Comparison of ENCODE assay signal across 1 cellular context in genomic region chr1:153494976-153495535, GRCh38.
TF ChIP-seq lines count a peak whose summit lies in the region.

No MANE protein-coding gene starts in this region.

TF ChIP-seq in K562, 482 proteins besides CTCF, POLR2A, EP300 and RAD21 (continued from another document):
- TF ChIP-seq RERE (CRISPR knock-in tag; IDR thresholded peaks at IDR 0.05; ENCODE audit: borderline replicate concordance) (no peak), LARP7 (IDR thresholded peaks at IDR 0.05) (no peak), ZNF75A (CRISPR knock-in tag; IDR thresholded peaks at IDR 0.05) (no peak), RUNX1 (IDR thresholded peaks at IDR 0.05; ENCODE audit: low read depth) (no peak), ZNF165 (CRISPR knock-in tag; IDR thresholded peaks at IDR 0.05; ENCODE audit: borderline replicate concordance) (no peak), HMG20A (CRISPR knock-in tag; conservative IDR thresholded peaks at IDR 0.05) (no peak), ZZZ3 (IDR thresholded peaks at IDR 0.05) (no peak), JUND (IDR thresholded peaks at IDR 0.05; ENCODE audit: borderline replicate concordance, low read depth, low read length) (0 out of 2 replicates have a peak, but pooled peaks have one; percentile 37), JUND (tag; IDR thresholded peaks at IDR 0.05; ENCODE audit: borderline replicate concordance, low read depth, low read length) (no peak), ATF7 (IDR thresholded peaks at IDR 0.05) (peak; percentile 46; the same call in 1 of the 2 replicates), NFYB (IDR thresholded peaks at IDR 0.05; ENCODE audit: extremely low read depth, insufficient read length) (no peak), ZBTB17 (CRISPR knock-in tag; IDR thresholded peaks at IDR 0.05) (no peak), DMBX1 (CRISPR knock-in tag; IDR thresholded peaks at IDR 0.05; ENCODE audit: borderline replicate concordance) (no peak), HBP1 (CRISPR knock-in tag; IDR thresholded peaks at IDR 0.05) (peak; percentile 61; the same call in 1 of the 2 replicates), CREBBP (IDR thresholded peaks at IDR 0.05; ENCODE audit: low read depth, low read length) (no peak), SMARCA5 (IDR thresholded peaks at IDR 0.05) (no peak), OTX1 (CRISPR knock-in tag; IDR thresholded peaks at IDR 0.05) (no peak), KAT2B (IDR thresholded peaks at IDR 0.05; ENCODE audit: low read depth, low read length) (no peak), NR1H2 (CRISPR knock-in tag; IDR thresholded peaks at IDR 0.05) (no peak), RBM25 (IDR thresholded peaks at IDR 0.05; ENCODE audit: low read depth, low read length, severe bottlenecking) (no peak), SAFB (IDR thresholded peaks at IDR 0.05; ENCODE audit: borderline replicate concordance, low read depth, low read length) (no peak), MGA (IDR thresholded peaks at IDR 0.05) (no peak), DACH1 (IDR thresholded peaks at IDR 0.05; ENCODE audit: partially characterized antibody) (no peak), DDX20 (tag; IDR thresholded peaks at IDR 0.05; ENCODE audit: low read depth) (no peak), LCOR (CRISPR knock-in tag; IDR thresholded peaks at IDR 0.05) (no peak), GATAD2A (IDR thresholded peaks at IDR 0.05) (peak; percentile 32; the same call in 1 of the 2 replicates), SOX6 (IDR thresholded peaks at IDR 0.05) (no peak), HIVEP1 (CRISPR knock-in tag; IDR thresholded peaks at IDR 0.05) (no peak), XRCC4 (IDR thresholded peaks at IDR 0.05; ENCODE audit: extremely low read depth, insufficient read depth, insufficient read length) (no peak)
- TF ChIP-seq, protein P1, sequence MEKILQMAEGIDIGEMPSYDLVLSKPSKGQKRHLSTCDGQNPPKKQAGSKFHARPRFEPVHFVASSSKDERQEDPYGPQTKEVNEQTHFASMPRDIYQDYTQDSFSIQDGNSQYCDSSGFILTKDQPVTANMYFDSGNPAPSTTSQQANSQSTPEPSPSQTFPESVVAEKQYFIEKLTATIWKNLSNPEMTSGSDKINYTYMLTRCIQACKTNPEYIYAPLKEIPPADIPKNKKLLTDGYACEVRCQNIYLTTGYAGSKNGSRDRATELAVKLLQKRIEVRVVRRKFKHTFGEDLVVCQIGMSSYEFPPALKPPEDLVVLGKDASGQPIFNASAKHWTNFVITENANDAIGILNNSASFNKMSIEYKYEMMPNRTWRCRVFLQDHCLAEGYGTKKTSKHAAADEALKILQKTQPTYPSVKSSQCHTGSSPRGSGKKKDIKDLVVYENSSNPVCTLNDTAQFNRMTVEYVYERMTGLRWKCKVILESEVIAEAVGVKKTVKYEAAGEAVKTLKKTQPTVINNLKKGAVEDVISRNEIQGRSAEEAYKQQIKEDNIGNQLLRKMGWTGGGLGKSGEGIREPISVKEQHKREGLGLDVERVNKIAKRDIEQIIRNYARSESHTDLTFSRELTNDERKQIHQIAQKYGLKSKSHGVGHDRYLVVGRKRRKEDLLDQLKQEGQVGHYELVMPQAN (IDR thresholded peaks at IDR 0.05; ENCODE audit: borderline replicate concordance) = no peak
- TF ChIP-seq, protein P2, sequence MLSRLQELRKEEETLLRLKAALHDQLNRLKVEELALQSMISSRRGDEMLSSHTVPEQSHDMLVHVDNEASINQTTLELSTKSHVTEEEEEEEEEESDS (CRISPR knock-in tag; IDR thresholded peaks at IDR 0.05) = no peak
- TF ChIP-seq, protein P3, sequence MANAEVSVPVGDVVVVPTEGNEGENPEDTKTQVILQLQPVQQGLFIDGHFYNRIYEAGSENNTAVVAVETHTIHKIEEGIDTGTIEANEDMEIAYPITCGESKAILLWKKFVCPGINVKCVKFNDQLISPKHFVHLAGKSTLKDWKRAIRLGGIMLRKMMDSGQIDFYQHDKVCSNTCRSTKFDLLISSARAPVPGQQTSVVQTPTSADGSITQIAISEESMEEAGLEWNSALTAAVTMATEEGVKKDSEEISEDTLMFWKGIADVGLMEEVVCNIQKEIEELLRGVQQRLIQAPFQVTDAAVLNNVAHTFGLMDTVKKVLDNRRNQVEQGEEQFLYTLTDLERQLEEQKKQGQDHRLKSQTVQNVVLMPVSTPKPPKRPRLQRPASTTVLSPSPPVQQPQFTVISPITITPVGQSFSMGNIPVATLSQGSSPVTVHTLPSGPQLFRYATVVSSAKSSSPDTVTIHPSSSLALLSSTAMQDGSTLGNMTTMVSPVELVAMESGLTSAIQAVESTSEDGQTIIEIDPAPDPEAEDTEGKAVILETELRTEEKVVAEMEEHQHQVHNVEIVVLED (CRISPR knock-in tag; IDR thresholded peaks at IDR 0.05) = no peak
